ENCODE assay signal across 13 cellular contexts in genomic region chr15:60125334-60125733, GRCh38.
"Had no signal": no experiment of that assay in that cellular context is flagged by ENCODE, and none has a peak within 500 bp of the region (broad histone marks: within the 10 kb centered on the region; RNA-seq: fewer than 3 reads in every experiment).

No MANE protein-coding gene starts in this region.

- H3K9me3 Mint-ChIP-seq: activated B cell treated with CpG ODN at 0.5 μM for 24 hours, brain had no signal

- H3K36me3 ChIP-seq: tibial artery, uterus had no signal

- H3K27ac Mint-ChIP-seq: activated B cell treated with CpG ODN at 0.5 μM for 24 hours, brain had no signal

- ATAC-seq: right cardiac atrium had no signal

- DNase-seq: activated B cell treated with CpG ODN at 0.5 μM for 24 hours; activated CD4-positive, alpha-beta T cell treated with anti-CD3 and anti-CD28 coated beads, Interleukin-2, amount 50 U/mL, for 4 hours; activated CD8-positive, alpha-beta memory T cell treated with anti-CD3 and anti-CD28 coated beads, Interleukin-2, amount 50 U/mL, for 48 hours; activated naive CD4-positive, alpha-beta T cell treated with Interleukin-2 at 50 U/mL for 16 hours; amygdala; effector memory CD4-positive, alpha-beta T cell; right cardiac atrium; small intestine; tibial artery; uterus had no signal

- H3K36me3 Mint-ChIP-seq: brain had no signal

- H3K27me3 ChIP-seq: tibial artery, uterus had no signal

- H3K4me3 Mint-ChIP-seq: activated B cell treated with CpG ODN at 0.5 μM for 24 hours had no signal

- H3K27ac ChIP-seq: epithelial cell of prostate, hepatocyte, tibial artery, uterus had no signal

- H3K9me3 ChIP-seq: tibial artery, uterus had no signal

- H3K4me3 ChIP-seq: hepatocyte, tibial artery, uterus had no signal

- H3K4me1 ChIP-seq: uterus had no signal
